Comparison of ENCODE assay signal across 22 cellular contexts in genomic region chr4:76488905-76489798, GRCh38. TPM values are rescaled to one million over a fixed set of nuclear protein-coding genes. Genes with fewer than 3 reads are reported as not detected.
DNase-seq lines count a peak whose midpoint lies in the region; ATAC-seq and TF ChIP-seq lines count a peak whose summit lies in the region.
"Had no signal": no experiment of that assay in that cellular context is flagged by ENCODE, and none has a peak within 500 bp of the region (broad histone marks: within the 10 kb centered on the region; RNA-seq: fewer than 3 reads in every experiment).

No MANE protein-coding gene starts in this region.

- POLR2A ChIA-PET in MCF 10A (lab: Yijun Ruan, JAX) = interaction anchor here (1.2 kb wide), 1 partner anchor 10 kb away, joined by 4 read pairs; no protein-coding TSS in a partner anchor

- WGBS in mammary epithelial cell (ENCODE audit: low coverage, missing lambda C conversion rate) = 38% methylated on average over 5 of the region's 5 CpGs
- WGBS in smooth muscle cell (ENCODE audit: low lambda C conversion rate) = 23% methylated on average over 5 of the region's 5 CpGs

- no peaks in the 10 kb centered on the region for H4K20me1 ChIP-seq in mammary epithelial cell (ENCODE audit: insufficient read depth, low read length)
- H4K20me1 ChIP-seq in smooth muscle cell (ENCODE audit: low read depth) = no peaks in the 10 kb centered on the region

- no peak overlapping the region for H3K27ac Mint-ChIP-seq in MCF 10A (ENCODE audit: low read depth, unreplicated experiment)
- H3K27ac Mint-ChIP-seq: CD14-positive monocyte; naive thymus-derived CD4-positive, alpha-beta T cell had no signal

- H3F3A ChIP-seq in smooth muscle cell (ENCODE audit: low read depth) = no peaks in the 10 kb centered on the region

- dilution Hi-C loops in mammary epithelial cell (cut with HindIII; ENCODE audit: low sequenced_read_pairs) = no loop called here

- H3K9ac ChIP-seq in mammary epithelial cell (ENCODE audit: insufficient read depth, low read length) = no peak overlapping the region
- H3K9ac ChIP-seq in adipocyte (ENCODE audit: low read length) = no peak overlapping the region
- H3K9ac ChIP-seq in smooth muscle cell (ENCODE audit: low read depth) = no peak overlapping the region

- DNase-seq in mammary epithelial cell (no peak), MCF 10A (ENCODE audit: unreplicated experiment) (no peak), adipocyte (ENCODE audit: low read depth) (no peak), iris pigment epithelial cell (ENCODE audit: low read depth) (peak; percentile 50), smooth muscle cell (lab: John Stamatoyannopoulos, UW; ENCODE audit: unreplicated experiment) (no peak), pons (ENCODE audit: low spot score) (no peak), NCI-H146 treated with DMSO at 0.1 percent for 48 hours (lab: John Stamatoyannopoulos, UW; ENCODE audit: unreplicated experiment) (no peak)
- DNase-seq: 8988T; activated effector memory CD4-positive, alpha-beta T cell treated with anti-CD3 and anti-CD28 coated beads, Interleukin-2, amount 50 U/mL, for 16 hours; adrenal gland; caudate nucleus; DMS53; KBM-7; naive thymus-derived CD4-positive, alpha-beta T cell; NCI-H1092; NCI-H2107; NCI-H524 treated with DMSO at 0.1 percent for 48 hours; stimulated activated CD4-positive, alpha-beta T cell treated with anti-CD3 and anti-CD28 coated beads, Interleukin-4, amount 100 ng/mL, for 4 hours; T-helper 1 cell had no signal

- no peaks in the 10 kb centered on the region for H3K27me3 Mint-ChIP-seq in MCF 10A (ENCODE audit: insufficient read depth, unreplicated experiment)

- no peak overlapping the region for H3K27ac ChIP-seq in mammary epithelial cell (ENCODE audit: insufficient read depth, low read depth, low read length)
- peak overlapping the region; percentile 14 for H3K27ac ChIP-seq in smooth muscle cell (ENCODE audit: low read depth)
- H3K27ac ChIP-seq: adrenal gland had no signal

- in situ Hi-C loops in mammary epithelial cell (cut with MboI; ENCODE audit: low sequenced_read_pairs in 2 of 2) = no loop called here

- H3K4me3 Mint-ChIP-seq in MCF 10A (ENCODE audit: unreplicated experiment) = no peak overlapping the region
- H3K4me3 Mint-ChIP-seq: CD14-positive monocyte; naive thymus-derived CD4-positive, alpha-beta T cell had no signal

- H3K9me3 Mint-ChIP-seq in MCF 10A (ENCODE audit: unreplicated experiment) = no peaks in the 10 kb centered on the region

- CTCF ChIA-PET in mammary epithelial cell (lab: Charles Lee; ENCODE audit: low non-redundant PET) (interaction anchor here (0.7 kb wide), 1 partner anchor 323 kb away, joined by 3 read pairs; no protein-coding TSS in a partner anchor), MCF 10A (lab: Yijun Ruan, JAX) (interaction anchor here (0.6 to 1.6 kb wide), 5 partner anchors 16 to 751 kb away, joined by 3 to 5 read pairs (median 4); no protein-coding TSS in a partner anchor)

- H3K4me1 Mint-ChIP-seq in MCF 10A (ENCODE audit: insufficient read depth, unreplicated experiment) = peaks cover 21% of the 10 kb centered on the region
- H3K4me1 Mint-ChIP-seq: CD14-positive monocyte had no signal

- H3K36me3 Mint-ChIP-seq in MCF 10A (ENCODE audit: insufficient read depth, unreplicated experiment) = peaks cover 5% of the 10 kb centered on the region
- H3K36me3 Mint-ChIP-seq: CD14-positive monocyte; naive thymus-derived CD4-positive, alpha-beta T cell had no signal

- H3K9me3 ChIP-seq in mammary epithelial cell (replicated peaks; ENCODE audit: insufficient read depth, low read length) = no peaks in the 10 kb centered on the region
- H3K9me3 ChIP-seq in adipocyte (ENCODE audit: control insufficient read depth, low read length) = no peaks in the 10 kb centered on the region
- no peaks in the 10 kb centered on the region for H3K9me3 ChIP-seq in smooth muscle cell (replicated peaks; ENCODE audit: low read depth)
- H3K9me3 ChIP-seq: adrenal gland had no signal

- H3K79me2 ChIP-seq in mammary epithelial cell (ENCODE audit: insufficient read depth, low read length) (no peaks in the 10 kb centered on the region), smooth muscle cell (ENCODE audit: low read depth) (no peaks in the 10 kb centered on the region)

- H3K36me3 ChIP-seq in mammary epithelial cell (ENCODE audit: insufficient read depth, low read length) (no peaks in the 10 kb centered on the region), adipocyte (ENCODE audit: control insufficient read depth, insufficient read depth, low read length, severe bottlenecking) (no peaks in the 10 kb centered on the region), smooth muscle cell (ENCODE audit: low read depth) (no peaks in the 10 kb centered on the region)
- H3K36me3 ChIP-seq: adrenal gland had no signal

- ATAC-seq in HG03135 (IDR thresholded peaks at IDR 0.05; ENCODE audit: unreplicated experiment) = no peak
- ATAC-seq: naive thymus-derived CD4-positive, alpha-beta T cell had no signal

- H3K4me1 ChIP-seq in mammary epithelial cell (ENCODE audit: insufficient read depth, low read length) (peaks cover 10% of the 10 kb centered on the region), adipocyte (ENCODE audit: control insufficient read depth, insufficient read depth, low read length) (peaks cover 23% of the 10 kb centered on the region), smooth muscle cell (ENCODE audit: low read depth) (peaks cover 20% of the 10 kb centered on the region)
- H3K4me1 ChIP-seq: adrenal gland had no signal

- H3K4me3 ChIP-seq in mammary epithelial cell (replicated peaks in 1 of 3; ENCODE audit: insufficient read depth in 1 of 3, low read depth in 2 of 3, low read length in 3 of 3) (no peak overlapping the region), adipocyte (ENCODE audit: low read length) (peak overlapping the region; percentile 39), smooth muscle cell (no peak overlapping the region)
- H3K4me3 ChIP-seq: adrenal gland, lung had no signal

- no peaks in the 10 kb centered on the region for H3K27me3 ChIP-seq in mammary epithelial cell (ENCODE audit: insufficient read depth, low read length)
- no peaks in the 10 kb centered on the region for H3K27me3 ChIP-seq in adipocyte (replicated peaks; ENCODE audit: control insufficient read depth, insufficient read depth, low read length)
- no peaks in the 10 kb centered on the region for H3K27me3 ChIP-seq in smooth muscle cell (ENCODE audit: low read depth)
- H3K27me3 ChIP-seq: adrenal gland had no signal

- no TSS peak for BruUV-seq in mammary epithelial cell (replicated peaks; lab: Mats Ljungman, UMichigan)
- BruUV-seq in MCF 10A (replicated peaks; lab: Mats Ljungman, UMichigan) = no TSS peak

- H3K4me2 ChIP-seq in mammary epithelial cell (ENCODE audit: insufficient read depth, low read depth, low read length) = no peak overlapping the region
- peak overlapping the region; percentile 19 for H3K4me2 ChIP-seq in smooth muscle cell

- intact Hi-C loops in mammary epithelial cell (cut with micrococcal nuclease) (no loop called here), MCF 10A (cut with micrococcal nuclease) (no loop called here)

- no peak for TF ChIP-seq CTCF in mammary epithelial cell (conservative IDR thresholded peaks at IDR 0.05 in 1 of 2, IDR thresholded peaks at IDR 0.05 in 1 of 2; ENCODE audit: extremely low read depth in 1 of 2, insufficient read depth in 1 of 2, low read depth in 1 of 2, low read length in 2 of 2)
- no peak for TF ChIP-seq CTCF in MCF 10A (IDR thresholded peaks at IDR 0.05; ENCODE audit: unreplicated experiment)
- TF ChIP-seq CTCF in smooth muscle cell (IDR thresholded peaks at IDR 0.05; ENCODE audit: borderline replicate concordance, insufficient read depth, poor library complexity, severe bottlenecking) = no peak

- H2AFZ ChIP-seq in mammary epithelial cell (ENCODE audit: low read depth, low read length) = peak overlapping the region; percentile 23
- H2AFZ ChIP-seq in smooth muscle cell (ENCODE audit: low read depth) = no peak overlapping the region

RNA-seq across cellular contexts. Expression of gene SHROOM3, which starts 54.1 kb away (rescaled TPM):
- total RNA-seq in mammary epithelial cell (100 to 1,000 TPM in 1 of 2 donors, 10 to 100 TPM in 1; 32.8 to 136 TPM), MCF 10A (2022) (15.7 and 20.7 TPM in 2 replicates), smooth muscle cell (25.2 and 31.9 TPM in 2 replicates)
- polyA plus RNA-seq in mammary epithelial cell (23.2 TPM), smooth muscle cell (10.0 and 22.3 TPM in 2 replicates)
- 62.8 TPM for polyA minus RNA-seq in mammary epithelial cell
- total RNA-seq: naive thymus-derived CD4-positive, alpha-beta T cell had no signal
- polyA plus RNA-seq: CD14-positive monocyte; naive thymus-derived CD4-positive, alpha-beta T cell had no signal
